Comparison of ENCODE assay signal across 19 cellular contexts in genomic region chr3:119427669-119428068, GRCh38. TPM values are rescaled to one million over a fixed set of nuclear protein-coding genes. Genes with fewer than 3 reads are reported as not detected.
DNase-seq lines count a peak whose midpoint lies in the region; ATAC-seq, FAIRE-seq and TF ChIP-seq lines count a peak whose summit lies in the region.
"Had no signal": no experiment of that assay in that cellular context is flagged by ENCODE, and none has a peak within 500 bp of the region (broad histone marks: within the 10 kb centered on the region; RNA-seq: fewer than 3 reads in every experiment).

No MANE protein-coding gene starts in this region.

- WGBS in H1 (ENCODE audit: extremely low coverage in 1 of 2, insufficient coverage in 1 of 2, insufficient read length in 1 of 2, insufficient replicate concordance in 2 of 2, low coverage in 1 of 2, low lambda C conversion rate in 2 of 2, missing lambda C conversion rate in 1 of 2), 2 experiments = 92% methylated on average over 1 of the region's 1 CpG; no CpG with 5 or more reads in 1 of the 2 experiments
- WGBS in mesendoderm (ENCODE audit: extremely low coverage, insufficient coverage, low lambda C conversion rate) = no CpG with 5 or more reads among the region's 1 CpG

- H2BK120ac ChIP-seq in H1 (replicated peaks; ENCODE audit: low read depth, low read length) (no peak overlapping the region), mesendoderm (ENCODE audit: low read depth, low read length) (no peak overlapping the region)

- no peak overlapping the region for H2BK5ac ChIP-seq in H1 (ENCODE audit: low read depth, low read length)
- no peak overlapping the region for H2BK5ac ChIP-seq in mesendoderm (ENCODE audit: low read length)

- no peak for TF ChIP-seq RAD21 in H1 (IDR thresholded peaks at IDR 0.05 in 1 of 2, conservative IDR thresholded peaks at IDR 0.05 in 1 of 2; ENCODE audit: low read depth in 2 of 2, low read length in 2 of 2)

- no peak for ATAC-seq in GM18873 (IDR thresholded peaks at IDR 0.05; ENCODE audit: low FRiP score, unreplicated experiment)
- ATAC-seq: SK-N-SH treated with all-trans-retinoic acid at 6 μM for 48 hours had no signal

- no peak overlapping the region for H2AK5ac ChIP-seq in H1 (ENCODE audit: low read depth, low read length)
- no peak overlapping the region for H2AK5ac ChIP-seq in mesendoderm (ENCODE audit: low read length)

- H3K23ac ChIP-seq in H1 (ENCODE audit: insufficient read length) (no peak overlapping the region), mesendoderm (ENCODE audit: low read length) (no peak overlapping the region)

- H3K4me3 ChIP-seq in NB4 (ENCODE audit: low read depth, low read length) (no peak overlapping the region), H1 (ENCODE audit: extremely low read depth in 1 of 4, insufficient read depth in 2 of 4, low read depth in 3 of 4, low read length in 4 of 4) (no peak overlapping the region), mesendoderm (ENCODE audit: low read length) (no peak overlapping the region)

- H3K36me3 ChIP-seq in H1 (ENCODE audit: control insufficient read depth in 2 of 4, insufficient read depth in 4 of 4, low read length in 3 of 4) = peaks cover 12 to 49% (median 29%) of the 10 kb centered on the region in 4 experiments
- H3K36me3 ChIP-seq in mesendoderm (ENCODE audit: control insufficient read depth, insufficient read depth, low read length) = peaks cover 4% of the 10 kb centered on the region

- TF ChIP-seq CTCF in NB4 (IDR thresholded peaks at IDR 0.05; ENCODE audit: low read depth, low read length) (no peak), H1 (IDR thresholded peaks at IDR 0.05; ENCODE audit: control extremely low read depth in 1 of 3, insufficient read depth in 1 of 3, low read depth in 1 of 3, low read length in 3 of 3) (no peak)

- CTCF ChIA-PET in H1 (lab: Charles Lee; ENCODE audit: partially characterized antibody) = interaction anchor here (0.8 to 2.0 kb wide), 8 partner anchors 8 to 187 kb away, joined by 3 to 8 read pairs (median 4); partner anchors contain the start of gene B4GALT4

- no peaks in the 10 kb centered on the region for H4K20me1 ChIP-seq in H1 (replicated peaks in 1 of 2; ENCODE audit: control insufficient read depth in 1 of 2, insufficient read depth in 2 of 2, low read length in 2 of 2)

- no peaks in the 10 kb centered on the region for H3K23me2 ChIP-seq in H1 (ENCODE audit: low read depth, low read length)

- H3K4me1 ChIP-seq in H1 (replicated peaks in 1 of 4; ENCODE audit: control insufficient read depth in 3 of 4, insufficient read depth in 4 of 4, low read length in 3 of 4) (no peaks in the 10 kb centered on the region), mesendoderm (ENCODE audit: control insufficient read depth, low read depth, low read length) (no peaks in the 10 kb centered on the region)

- DNase-seq in DMS 273 (lab: John Stamatoyannopoulos, UW; ENCODE audit: unreplicated experiment) = peak; percentile 25
- no peak for DNase-seq in DMS 273 treated with DMSO at 0.1 percent for 48 hours (lab: John Stamatoyannopoulos, UW)
- peak; percentile 5 for DNase-seq in NB4 (ENCODE audit: low read depth)
- DNase-seq in H1 (ENCODE audit: low read depth in 1 of 2, low spot score in 2 of 2) = no peak
- DNase-seq in mesendoderm = peak; percentile 45
- no peak for DNase-seq in SHP77 (lab: John Stamatoyannopoulos, UW)
- no peak for DNase-seq in stimulated activated CD4-positive, alpha-beta T cell treated with anti-CD3 and anti-CD28 coated beads, Interleukin-4, amount 100 ng/mL, for 1 hour
- DNase-seq: C1 segment of cervical spinal cord, DND-41, GDM1, NCI-H1048, NCI-H146, NCI-H2081 treated with DMSO at 0.1 percent for 48 hours, NCI-H2227 treated with DMSO at 0.1 percent for 48 hours, NCI-H526, Right ventricle myocardium superior had no signal

- POLR2A ChIA-PET in H1 (lab: Charles Lee; ENCODE audit: partially characterized antibody) = interaction anchor here (0.9 kb wide), 1 partner anchor 36 kb away, joined by 4 read pairs; the partner anchor contains the start of gene TMEM39A

- H3K56ac ChIP-seq in H1 (replicated peaks; ENCODE audit: insufficient read length, low read depth, low read length) (no peak overlapping the region), mesendoderm (ENCODE audit: low read length) (no peak overlapping the region)

- H3K9ac ChIP-seq in H1 (replicated peaks in 1 of 4; ENCODE audit: extremely low read depth in 1 of 4, low read depth in 3 of 4, low read length in 3 of 4) = no peak overlapping the region
- no peak overlapping the region for H3K9ac ChIP-seq in mesendoderm (ENCODE audit: low read length)

- H3K79me2 ChIP-seq in H1 (ENCODE audit: control insufficient read depth in 1 of 2, insufficient read depth in 2 of 2, low read length in 2 of 2) (no peaks in the 10 kb centered on the region), mesendoderm (ENCODE audit: control insufficient read depth, insufficient read depth, low read length) (no peaks in the 10 kb centered on the region)

- H3K18ac ChIP-seq in H1 (ENCODE audit: extremely low read depth, low read length) (no peak overlapping the region), mesendoderm (ENCODE audit: low read length) (no peak overlapping the region)

- H3K27ac ChIP-seq in H1 (ENCODE audit: low read depth, low read length) = no peak overlapping the region
- H3K27ac ChIP-seq in mesendoderm (ENCODE audit: low read depth, low read length) = no peak overlapping the region
- H3K27ac ChIP-seq: 22Rv1 had no signal

- H3K27me3 ChIP-seq in H1 (replicated peaks in 1 of 4; ENCODE audit: control insufficient read depth in 3 of 4, extremely low read depth in 1 of 4, insufficient read depth in 3 of 4, low read length in 3 of 4) (no peaks in the 10 kb centered on the region), mesendoderm (ENCODE audit: insufficient read depth, low read length, poor library complexity) (no peaks in the 10 kb centered on the region)

- TF ChIP-seq POLR2A in NB4 (IDR thresholded peaks at IDR 0.05; ENCODE audit: extremely low read depth, insufficient read length) (no peak), H1 (IDR thresholded peaks at IDR 0.05; ENCODE audit: control extremely low read depth in 1 of 2, low read depth in 2 of 2, low read length in 2 of 2) (no peak)

- TF ChIP-seq EP300 in H1 (IDR thresholded peaks at IDR 0.05; ENCODE audit: borderline replicate concordance in 1 of 2, low read depth in 2 of 2, low read length in 2 of 2) = no peak

- no peak overlapping the region for H2BK20ac ChIP-seq in H1 (ENCODE audit: low read length)

- H3K9me3 ChIP-seq in H1 (ENCODE audit: insufficient read depth in 2 of 2, low read depth in 1 of 2, low read length in 1 of 2) = peaks cover 40 to 41% of the 10 kb centered on the region in 2 experiments

- H4K8ac ChIP-seq in H1 (ENCODE audit: extremely low read depth, insufficient read depth, low read length) (no peak overlapping the region), mesendoderm (ENCODE audit: low read depth, low read length) (no peak overlapping the region)

- no peak overlapping the region for H2AFZ ChIP-seq in H1 (ENCODE audit: low read length)

- no peak overlapping the region for H2BK15ac ChIP-seq in H1 (ENCODE audit: low read length)
- no peak overlapping the region for H2BK15ac ChIP-seq in mesendoderm (replicated peaks; ENCODE audit: low read depth)

- H3K79me1 ChIP-seq in H1 (ENCODE audit: low read depth, low read length) (no peaks in the 10 kb centered on the region), mesendoderm (ENCODE audit: low read length) (no peaks in the 10 kb centered on the region)

- no peak overlapping the region for H3K4me2 ChIP-seq in H1 (ENCODE audit: insufficient read depth in 1 of 2, low read depth in 2 of 2, low read length in 2 of 2)
- no peak overlapping the region for H3K4me2 ChIP-seq in mesendoderm (ENCODE audit: low read length)

- H3K4ac ChIP-seq in H1 (replicated peaks; ENCODE audit: insufficient read length, low read depth, low read length) = no peak overlapping the region
- H3K4ac ChIP-seq in mesendoderm (ENCODE audit: low read depth, low read length) = no peak overlapping the region

- no peak for FAIRE-seq in H1 (lab: Jason Lieb, UNC)

- H2BK12ac ChIP-seq in H1 (ENCODE audit: low read depth, low read length) = no peak overlapping the region

- H4K91ac ChIP-seq in H1 (replicated peaks; ENCODE audit: insufficient read length, low read length) = no peak overlapping the region

- H3K14ac ChIP-seq in H1 (ENCODE audit: insufficient read length) = no peak overlapping the region

- H4K5ac ChIP-seq in H1 (ENCODE audit: insufficient read length, low read depth, low read length) (no peak overlapping the region), mesendoderm (ENCODE audit: low read length) (no peak overlapping the region)

TF ChIP-seq in H1, 55 proteins besides CTCF, POLR2A, EP300 and RAD21:
- TF ChIP-seq GTF2F1 (IDR thresholded peaks at IDR 0.05; ENCODE audit: borderline replicate concordance, low read depth, low read length) (0 out of 2 replicates have a peak, but pooled peaks have one; percentile 55), BCL11A (IDR thresholded peaks at IDR 0.05; ENCODE audit: low read depth in 2 of 2, low read length in 2 of 2) (no peak)
TF ChIP-seq in H1: peak in this region for 1.

RNA-seq across cellular contexts. Expression of gene TMEM39A, which starts 35.7 kb away (rescaled TPM):
- 36.1 and 43.7 TPM in 2 replicates for total RNA-seq in H1 (2021; fragmentation: NEBNext Ultra II Directional; extraction: Animal tissue kit (Norgen Biotek cat#: 25700))
- 17.3 and 26.8 TPM in 2 replicates for polyA plus RNA-seq in H1 (2011; rRNA removed)
- polyA plus RNA-seq in H1 (2011; cell fraction: cytosol; rRNA removed) = 16.5 TPM
- 32.4 TPM for polyA plus RNA-seq in H1 (2011; cell fraction: nucleus; rRNA removed)
- 30.0 to 37.6 TPM (median 31.5 TPM) in 4 replicates for polyA plus RNA-seq in H1 (2012, experiment 1 of 2)
- 16.3 TPM for polyA plus RNA-seq in H1 (2012, experiment 2 of 2)
- 28.2 TPM for polyA plus RNA-seq in H1 (2013, experiment 1 of 2)
- 27.4 TPM for polyA plus RNA-seq in H1 (2013, experiment 2 of 2)
- 59.8 and 97.0 TPM in 2 replicates for polyA minus RNA-seq in H1 (2011; rRNA and poly(A)+ RNA removed)
- polyA minus RNA-seq in H1 (2011; cell fraction: cytosol; rRNA and poly(A)+ RNA removed) = 9.2 TPM
- polyA minus RNA-seq in H1 (2011; cell fraction: nucleus; rRNA and poly(A)+ RNA removed) = 57.6 TPM
- polyA plus RNA-seq in mesendoderm (2013, experiment 1 of 2) = 16.6 TPM
- polyA plus RNA-seq in mesendoderm (2013, experiment 2 of 2) = 15.9 TPM

RNA-seq across cellular contexts. Expression of gene POGLUT1, which starts 41.1 kb away (rescaled TPM):
- total RNA-seq in H1 (2021; fragmentation: NEBNext Ultra II Directional; extraction: Animal tissue kit (Norgen Biotek cat#: 25700)) = 18.5 and 18.6 TPM in 2 replicates
- polyA plus RNA-seq in H1 (2011; rRNA removed) = 4.7 and 7.0 TPM in 2 replicates
- polyA plus RNA-seq in H1 (2011; cell fraction: cytosol; rRNA removed) = 8.7 TPM
- 4.9 TPM for polyA plus RNA-seq in H1 (2011; cell fraction: nucleus; rRNA removed)
- 11.8 to 16.8 TPM (median 13.7 TPM) in 4 replicates for polyA plus RNA-seq in H1 (2012, experiment 1 of 2)
- polyA plus RNA-seq in H1 (2012, experiment 2 of 2) = 0.98 TPM
- polyA plus RNA-seq in H1 (2013, experiment 1 of 2) = 19.1 TPM
- 19.6 TPM for polyA plus RNA-seq in H1 (2013, experiment 2 of 2)
- polyA minus RNA-seq in H1 (2011; rRNA and poly(A)+ RNA removed) = 21.9 and 23.6 TPM in 2 replicates
- polyA minus RNA-seq in H1 (2011; cell fraction: cytosol; rRNA and poly(A)+ RNA removed) = 7.9 TPM
- polyA minus RNA-seq in H1 (2011; cell fraction: nucleus; rRNA and poly(A)+ RNA removed) = 20.6 TPM
- 9.5 TPM for polyA plus RNA-seq in mesendoderm (2013, experiment 1 of 2)
- 10.0 TPM for polyA plus RNA-seq in mesendoderm (2013, experiment 2 of 2)

Comparison
In these comparisons a context has a peak if more than half of its experiments do, and no peak if none do; other contexts are left out.
1. DNase-seq: peak in DMS 273 (single experiment), NB4 (single experiment) and mesendoderm (single experiment); none in DMS 273 treated with DMSO at 0.1 percent for 48 hours (single experiment), H1 (0 of 2), SHP77 (0 of 2) and stimulated activated CD4-positive, alpha-beta T cell treated with anti-CD3 and anti-CD28 coated beads, Interleukin-4, amount 100 ng/mL, for 1 hour (single experiment).